21 cellular contexts compared by ENCODE assay signal in genomic region chr1:175133693-175134435, GRCh38. TPM values are rescaled to one million over a fixed set of nuclear protein-coding genes. Genes with fewer than 3 reads are reported as not detected.
DNase-seq lines count a peak whose midpoint lies in the region; ATAC-seq, FAIRE-seq and TF ChIP-seq lines count a peak whose summit lies in the region.
"Had no signal": no experiment of that assay in that cellular context is flagged by ENCODE, and none has a peak within 500 bp of the region (broad histone marks: within the 10 kb centered on the region; RNA-seq: fewer than 3 reads in every experiment).

No MANE protein-coding gene starts in this region.

- no peak overlapping the region for H3K27ac ChIP-seq in Karpas-422 (ENCODE audit: low read length)

- no peak for TF ChIP-seq CTCF in fibroblast of mammary gland (conservative IDR thresholded peaks at IDR 0.05; ENCODE audit: control insufficient read depth, insufficient read depth, low read depth, low read length)

- DNase-seq in GM12891 (ENCODE audit: insufficient read length, low spot score) = no peak
- peak; percentile 54 for DNase-seq in fibroblast of mammary gland (ENCODE audit: low read depth)
- DNase-seq in Karpas-422 = no peak
- no peak for DNase-seq in NCI-H1417 (lab: John Stamatoyannopoulos, UW)
- DNase-seq in DMS 273 (lab: John Stamatoyannopoulos, UW; ENCODE audit: unreplicated experiment) = no peak
- DNase-seq: dermis blood vessel endothelial cell, kidney glomerular epithelial cell, mammary epithelial cell, MV-4-11, naive B cell, NCI-H2029, sigmoid colon, T1000 had no signal

- no peak for TF ChIP-seq POLR2A in GM12891 (IDR thresholded peaks at IDR 0.05; ENCODE audit: low read depth, low read length)

- H3K79me2 ChIP-seq in Karpas-422 (ENCODE audit: low read length) = no peaks in the 10 kb centered on the region

- H3K4me1 ChIP-seq in Karpas-422 (ENCODE audit: low read length) = peaks cover 13% of the 10 kb centered on the region

- no peaks in the 10 kb centered on the region for H4K20me1 ChIP-seq in Karpas-422 (ENCODE audit: insufficient read depth, low read depth, low read length)

- peak; percentile 63 for FAIRE-seq in GM12891 (lab: Jason Lieb, UNC)
- FAIRE-seq: frontal cortex, G401.6, RCC 7860 had no signal

- H2AFZ ChIP-seq in Karpas-422 (ENCODE audit: low read length) = no peak overlapping the region

- H3K4me3 ChIP-seq in fibroblast of mammary gland (ENCODE audit: control insufficient read depth, low read depth, low read length) (no peak overlapping the region), Karpas-422 (ENCODE audit: low read length) (no peak overlapping the region)
- H3K4me3 ChIP-seq: sigmoid colon, tibial nerve had no signal

- ATAC-seq in GM21515 (IDR thresholded peaks at IDR 0.05; ENCODE audit: unreplicated experiment) = peak; percentile 45
- ATAC-seq in HG03442 (IDR thresholded peaks at IDR 0.05; ENCODE audit: unreplicated experiment) = peak; percentile 50
- ATAC-seq: SK-N-SH treated with all-trans-retinoic acid at 6 μM for 48 hours; stimulated activated memory B cell treated with anti-CD40 and anti-IgM and Interleukin-4, amounts not matched to agents 10 μg/mL and 1 μg/mL and 100 μg/mL, for 72 hours had no signal

- no peak overlapping the region for H3K4me2 ChIP-seq in Karpas-422 (ENCODE audit: low read depth, low read length, poor library complexity, severe bottlenecking)

- H3K9me3 ChIP-seq in Karpas-422 (ENCODE audit: low read length) = no peaks in the 10 kb centered on the region
- H3K9me3 ChIP-seq: sigmoid colon, tibial nerve had no signal

- no peaks in the 10 kb centered on the region for H3K9me2 ChIP-seq in Karpas-422 (replicated peaks; ENCODE audit: insufficient read depth, low read length)

- H3K36me3 ChIP-seq in Karpas-422 (ENCODE audit: insufficient read depth, low read length) = no peaks in the 10 kb centered on the region
- H3K36me3 ChIP-seq: sigmoid colon, tibial nerve had no signal

- H3K9ac ChIP-seq in Karpas-422 (ENCODE audit: low read length) = no peak overlapping the region

- H3K27me3 ChIP-seq in Karpas-422 (ENCODE audit: low read length) = no peaks in the 10 kb centered on the region
- H3K27me3 ChIP-seq: sigmoid colon, tibial nerve had no signal

TF ChIP-seq in GM12891, 5 proteins besides CTCF, POLR2A, EP300 and RAD21:
- TF ChIP-seq POLR2AphosphoS5 (IDR thresholded peaks at IDR 0.05; ENCODE audit: low read depth, low read length) (no peak), SPI1 (IDR thresholded peaks at IDR 0.05; ENCODE audit: low read depth, low read length) (0 out of 2 replicates have a peak, but pooled peaks have one; percentile 23), TAF1 (IDR thresholded peaks at IDR 0.05; ENCODE audit: low read depth, low read length) (no peak)

RNA-seq across cellular contexts. Expression of gene KIAA0040, which starts 58.7 kb away (rescaled TPM):
- 3.9 TPM for polyA plus RNA-seq in GM12891 (2012; ENCODE audit: low read depth, missing spikeins)
- 48.5 and 86.6 TPM in 2 replicates for total RNA-seq in Karpas-422 (2014; rRNA removed; shearing (Covaris generic); ENCODE audit: low replicate concordance)
